In genomic region chr1:125087247-125087646, GRCh38 we compare ENCODE assay signal across 14 cellular contexts.
DNase-seq lines count a peak whose midpoint lies in the region; ATAC-seq and TF ChIP-seq lines count a peak whose summit lies in the region.
"Had no signal": no experiment of that assay in that cellular context is flagged by ENCODE, and none has a peak within 500 bp of the region (broad histone marks: within the 10 kb centered on the region; RNA-seq: fewer than 3 reads in every experiment).

No MANE protein-coding gene starts in this region.

- peaks cover 2% of the 10 kb centered on the region for H3K9me3 ChIP-seq in RWPE2 (ENCODE audit: severe bottlenecking)
- peaks cover 0 to 59% (median 37%) of the 10 kb centered on the region in 8 donors for H3K9me3 ChIP-seq in spleen

- peaks cover 4% of the 10 kb centered on the region for H3K36me3 Mint-ChIP-seq in osteocyte (ENCODE audit: unreplicated experiment)

- POLR2A ChIA-PET in GM10248 (lab: Yijun Ruan, JAX), result no interaction called here

- no peaks in the 10 kb centered on the region for H3K36me3 ChIP-seq in RWPE2 (ENCODE audit: low read depth)
- no peaks in the 10 kb centered on the region for H3K36me3 ChIP-seq in spleen
- H3K36me3 ChIP-seq: BLaER1 treated with 17β-estradiol and CSF1 and Interleukin-3, amounts not matched to agents 10 nM and 100 nM had no signal

- no peaks in the 10 kb centered on the region for H3K27me3 Mint-ChIP-seq in osteocyte (ENCODE audit: unreplicated experiment)
- H3K27me3 Mint-ChIP-seq: B cell had no signal

- no peak overlapping the region for H3K27ac ChIP-seq in RWPE2 (ENCODE audit: poor library complexity, severe bottlenecking)
- H3K27ac ChIP-seq in spleen, result no peak overlapping the region
- H3K27ac ChIP-seq: BLaER1 treated with 17β-estradiol and CSF1 and Interleukin-3, amounts not matched to agents 10 nM and 100 nM had no signal

- intact Hi-C loops in spleen (cut with DNase I; ENCODE audit: low total_unique reads), result no loop called here

- H3K4me3 Mint-ChIP-seq in osteocyte (ENCODE audit: unreplicated experiment), result no peak overlapping the region
- H3K4me3 Mint-ChIP-seq: B cell; CD8-positive, alpha-beta T cell; GM23338 had no signal

- H3K27me3 ChIP-seq in RWPE2 (ENCODE audit: insufficient read depth, poor library complexity, severe bottlenecking) (no peaks in the 10 kb centered on the region), spleen (replicated peaks in 1 of 7) (peaks cover 0 to 24% (median 0%) of the 10 kb centered on the region in 7 donors)
- H3K27me3 ChIP-seq: BLaER1 treated with 17β-estradiol and CSF1 and Interleukin-3, amounts not matched to agents 10 nM and 100 nM had no signal

- H3K4me3 ChIP-seq in RWPE2 (ENCODE audit: severe bottlenecking) (no peak overlapping the region), spleen (no peak overlapping the region)
- H3K4me3 ChIP-seq: BLaER1 treated with 17β-estradiol and CSF1 and Interleukin-3, amounts not matched to agents 10 nM and 100 nM; GM23338 had no signal

- TF ChIP-seq CTCF in GM10248 (IDR thresholded peaks at IDR 0.05; ENCODE audit: control extremely low read depth, extremely low read depth, low read depth, missing control alignments), result no peak
- TF ChIP-seq CTCF in RWPE2 (IDR thresholded peaks at IDR 0.05; ENCODE audit: poor library complexity, severe bottlenecking), result no peak
- TF ChIP-seq CTCF in osteocyte (IDR thresholded peaks at IDR 0.05), result no peak
- no peak for TF ChIP-seq CTCF in spleen (IDR thresholded peaks at IDR 0.05 in 8 of 11, conservative IDR thresholded peaks at IDR 0.05 in 3 of 11)

- no peak overlapping the region for H3K27ac Mint-ChIP-seq in osteocyte (ENCODE audit: unreplicated experiment)
- H3K27ac Mint-ChIP-seq: B cell; CD8-positive, alpha-beta T cell; GM23338 had no signal

- ATAC-seq in RWPE2 (ENCODE audit: low read depth), result no peak
- ATAC-seq: CD8-positive, alpha-beta T cell; GM23338 had no signal

- H3K4me1 ChIP-seq in RWPE2 (ENCODE audit: insufficient read depth, poor library complexity, severe bottlenecking) (no peaks in the 10 kb centered on the region), spleen (no peaks in the 10 kb centered on the region)
- H3K4me1 ChIP-seq: BLaER1 treated with 17β-estradiol and CSF1 and Interleukin-3, amounts not matched to agents 10 nM and 100 nM had no signal

- no peaks in the 10 kb centered on the region for H3K4me1 Mint-ChIP-seq in osteocyte (ENCODE audit: unreplicated experiment)
- H3K4me1 Mint-ChIP-seq: B cell, GM23338 had no signal

- WGBS in spleen, 5 donors, result 46 to 60% (median 55%) methylated on average over 32 to 55 of the region's 55 CpGs

- peaks cover 20% of the 10 kb centered on the region for H3K9me3 Mint-ChIP-seq in osteocyte (ENCODE audit: unreplicated experiment)

- DNase-seq in GM10248 (ENCODE audit: extremely low spot score) (peak; percentile 0), RWPE2 (ENCODE audit: low spot score) (peak; percentile 7), osteocyte (ENCODE audit: extremely low spot score, unreplicated experiment) (peak; percentile 77), spleen (peak; percentile 46), NCI-H1092 (lab: John Stamatoyannopoulos, UW) (no peak), GF-D8 (lab: John Stamatoyannopoulos, UW) (no peak)
- no peak for DNase-seq in stimulated activated CD4-positive, alpha-beta T cell treated with anti-CD3 and anti-CD28 coated beads, Interleukin-12 subunit alpha, Interleukin-12 subunit beta, amount 100 ng/mL, for 4 hours
- DNase-seq: Calu3; CD8-positive, alpha-beta T cell; DND-41; EL had no signal

- TF ChIP-seq POLR2A in spleen (IDR thresholded peaks at IDR 0.05), result no peak

- CTCF ChIA-PET in GM10248 (lab: Yijun Ruan, JAX), result no interaction called here

Comparison
In these comparisons a context has a peak if more than half of its experiments do, and no peak if none do; other contexts are left out.
1. DNase-seq: peak in GM10248 (single experiment), RWPE2 (single experiment), osteocyte (single experiment) and spleen (single experiment); none in stimulated activated CD4-positive, alpha-beta T cell treated with anti-CD3 and anti-CD28 coated beads, Interleukin-12 subunit alpha, Interleukin-12 subunit beta, amount 100 ng/mL, for 4 hours (single experiment), NCI-H1092 (single experiment) and GF-D8 (single experiment).